27 cellular contexts compared by ENCODE assay signal in genomic region chr18:76988827-76989646, GRCh38.
A peak's percentile ranks its signal among the peaks of the same experiment; 100 is the strongest.
DNase-seq lines count a peak whose midpoint lies in the region; ATAC-seq, FAIRE-seq and TF ChIP-seq lines count a peak whose summit lies in the region.
"Had no signal": no experiment of that assay in that cellular context is flagged by ENCODE, and none has a peak within 500 bp of the region (broad histone marks: within the 10 kb centered on the region; RNA-seq: fewer than 3 reads in every experiment).

No MANE protein-coding gene starts in this region.

- H3K4me1 Mint-ChIP-seq in T-helper 2 cell treated with Interferon-gamma antibody and Interleukin-4, amounts not matched to agents 5 μg/mL and 100 μg/mL, for 36 hours (ENCODE audit: low read depth), result peaks cover 2% of the 10 kb centered on the region

- H3K4me3 ChIP-seq in right lobe of liver (no peak overlapping the region), HepG2 (replicated peaks in 1 of 3; ENCODE audit: insufficient read depth in 1 of 3, low read depth in 2 of 3, low read length in 3 of 3) (no peak overlapping the region), Peyer's patch (no peak overlapping the region)
- H3K4me3 ChIP-seq: MG63, skin epidermis had no signal

- BruUV-seq in HepG2 (replicated peaks; lab: Mats Ljungman, UMichigan), result no TSS peak

- no peak for TF ChIP-seq POLR2A in right lobe of liver (IDR thresholded peaks at IDR 0.05)
- no peak for TF ChIP-seq POLR2A in HepG2 (IDR thresholded peaks at IDR 0.05; ENCODE audit: insufficient read depth in 1 of 2, low read depth in 2 of 2, low read length in 2 of 2)
- no peak for TF ChIP-seq POLR2A in Peyer's patch (IDR thresholded peaks at IDR 0.05)

- POLR2A ChIA-PET in HepG2 (lab: Yijun Ruan, JAX), result no interaction called here

- no peak for TF ChIP-seq RAD21 in HepG2 (CRISPR knock-in tag; IDR thresholded peaks at IDR 0.05)

- no peak overlapping the region for H3K4me2 ChIP-seq in HepG2 (ENCODE audit: low read depth, low read length)

- DNase-seq in right lobe of liver, result peak in 2 of 3 donors; percentile 32 to 36
- no peak for DNase-seq in HepG2 (ENCODE audit: low spot score)
- peak in 1 of 3 donors; percentile 16 for DNase-seq in Peyer's patch
- no peak for DNase-seq in NCI-H69 (lab: John Stamatoyannopoulos, UW)
- no peak for DNase-seq in T-helper 2 cell treated with Interferon-gamma antibody and Interleukin-4, amounts not matched to agents 5 μg/mL and 100 μg/mL, for 36 hours (ENCODE audit: low spot score)
- no peak for DNase-seq in stimulated activated CD4-positive, alpha-beta T cell treated with anti-CD3 and anti-CD28 coated beads, Interleukin-2, amount 100 ng/mL, for 48 hours
- DNase-seq: activated CD4-positive, alpha-beta T cell treated with anti-CD3 and anti-CD28 coated beads, Interleukin-2, amount 50 U/mL, for 1 hour; activated T-cell treated with anti-CD3 and anti-CD28 coated beads, Interleukin-2, amount 50 U/mL, for 4 hours; CD8-positive, alpha-beta T cell; cortex of kidney; DMS79; GOT3; IMR-90; mesendoderm; MG63; NCI-H1436 treated with DMSO at 0.1 percent for 48 hours; NCI-H2171; NCI-H526; stimulated activated CD4-positive, alpha-beta T cell treated with anti-CD3 and anti-CD28 coated beads, Interleukin-4, amount 100 ng/mL, for 24 hours; SW 1271 had no signal

- CTCF ChIA-PET in HepG2 (lab: Yijun Ruan, JAX; ENCODE audit: low intra/inter-chr PET ratio, low total read pairs), result no interaction called here

- no peak overlapping the region for H2AFZ ChIP-seq in HepG2 (ENCODE audit: low read length)

- no peaks in the 10 kb centered on the region for H3K9me3 Mint-ChIP-seq in T-helper 2 cell treated with Interferon-gamma antibody and Interleukin-4, amounts not matched to agents 5 μg/mL and 100 μg/mL, for 36 hours
- H3K9me3 Mint-ChIP-seq: activated naive CD4-positive, alpha-beta T cell treated with anti-CD3 and anti-CD28 coated beads, Interleukin-2, amount 50 U/mL, for 72 hours; activated T-cell treated with anti-CD3 and anti-CD28 coated beads, Interleukin-2, amount 50 U/mL, for 4 hours; CD8-positive, alpha-beta T cell had no signal

- FAIRE-seq in HepG2 (lab: Jason Lieb, UNC), result no peak
- FAIRE-seq: frontal cortex had no signal

- no peak overlapping the region for H3K9ac ChIP-seq in HepG2 (ENCODE audit: insufficient read depth, low read depth, low read length)

- no peak overlapping the region for H3K27ac Mint-ChIP-seq in T-helper 2 cell treated with Interferon-gamma antibody and Interleukin-4, amounts not matched to agents 5 μg/mL and 100 μg/mL, for 36 hours
- H3K27ac Mint-ChIP-seq: CD8-positive, alpha-beta T cell; naive thymus-derived CD4-positive, alpha-beta T cell had no signal

- peaks cover 3% of the 10 kb centered on the region for H3K27me3 Mint-ChIP-seq in T-helper 2 cell treated with Interferon-gamma antibody and Interleukin-4, amounts not matched to agents 5 μg/mL and 100 μg/mL, for 36 hours (ENCODE audit: low read depth)

- H3K27me3 ChIP-seq in right lobe of liver, result no peaks in the 10 kb centered on the region
- H3K27me3 ChIP-seq in HepG2 (ENCODE audit: control insufficient read depth in 1 of 2, insufficient read depth in 2 of 2, low read length in 2 of 2), result no peaks in the 10 kb centered on the region; a peak in 1 of 5 replicates
- H3K27me3 ChIP-seq in Peyer's patch, result no peaks in the 10 kb centered on the region
- H3K27me3 ChIP-seq in layer of hippocampus (ENCODE audit: control insufficient read depth, insufficient read depth, low read length), result no peaks in the 10 kb centered on the region
- H3K27me3 ChIP-seq: MG63 had no signal

- H3K9me3 ChIP-seq in right lobe of liver, result no peaks in the 10 kb centered on the region
- H3K9me3 ChIP-seq in HepG2 (ENCODE audit: low read length), result no peaks in the 10 kb centered on the region
- H3K9me3 ChIP-seq in Peyer's patch, result no peaks in the 10 kb centered on the region
- H3K9me3 ChIP-seq: MG63 had no signal

- ATAC-seq in right lobe of liver (no peak), HepG2 (no peak), HG02973 (IDR thresholded peaks at IDR 0.05; ENCODE audit: unreplicated experiment) (no peak)
- ATAC-seq: activated T-cell treated with anti-CD3 and anti-CD28 coated beads, Interleukin-2, amount 50 U/mL, for 4 hours; CD8-positive, alpha-beta T cell; naive thymus-derived CD4-positive, alpha-beta T cell had no signal

- no peak for TF ChIP-seq EP300 in HepG2 (IDR thresholded peaks at IDR 0.05; ENCODE audit: low read depth in 2 of 2, low read length in 2 of 2)
- no peak for TF ChIP-seq EP300 in HepG2 (CRISPR knock-in tag; IDR thresholded peaks at IDR 0.05; ENCODE audit: borderline replicate concordance)

- 86% methylated on average over 13 of the region's 29 CpGs for WGBS in right lobe of liver (ENCODE audit: insufficient coverage, low coverage, low lambda C conversion rate, missing lambda C conversion rate)
- 84% methylated on average over 29 of the region's 29 CpGs for WGBS in HepG2 (ENCODE audit: low lambda C conversion rate)

- H3K36me3 Mint-ChIP-seq in T-helper 2 cell treated with Interferon-gamma antibody and Interleukin-4, amounts not matched to agents 5 μg/mL and 100 μg/mL, for 36 hours (ENCODE audit: low read depth), result no peaks in the 10 kb centered on the region
- H3K36me3 Mint-ChIP-seq: activated naive CD4-positive, alpha-beta T cell treated with anti-CD3 and anti-CD28 coated beads, Interleukin-2, amount 50 U/mL, for 72 hours; CD8-positive, alpha-beta T cell; naive thymus-derived CD4-positive, alpha-beta T cell had no signal

- H3K36me3 ChIP-seq in right lobe of liver (no peaks in the 10 kb centered on the region), HepG2 (replicated peaks in 1 of 2; ENCODE audit: control insufficient read depth in 1 of 2, insufficient read depth in 2 of 2, low read length in 2 of 2) (no peaks in the 10 kb centered on the region), Peyer's patch (no peaks in the 10 kb centered on the region)
- H3K36me3 ChIP-seq: MG63 had no signal

- no peak for TF ChIP-seq CTCF in right lobe of liver (IDR thresholded peaks at IDR 0.05)
- TF ChIP-seq CTCF in HepG2 (CRISPR knock-in tag; IDR thresholded peaks at IDR 0.05), result no peak
- TF ChIP-seq CTCF in Peyer's patch (IDR thresholded peaks at IDR 0.05), result no peak

- H3K27ac ChIP-seq in right lobe of liver (peak overlapping the region in 2 of 3 donors; percentile 37 to 51), HepG2 (ENCODE audit: extremely low read length, insufficient read depth, low read length) (no peak overlapping the region), Peyer's patch (peak overlapping the region in 3 of 4 donors; percentile 14 to 22 (median 20)), layer of hippocampus (ENCODE audit: low read depth, low read length) (peak overlapping the region; percentile 35)
- H3K27ac ChIP-seq: epithelial cell of prostate had no signal

- no peaks in the 10 kb centered on the region for H3K79me2 ChIP-seq in HepG2 (ENCODE audit: insufficient read depth, low read length)

- H3K4me1 ChIP-seq in right lobe of liver, result peaks cover 0 to 4% (median 0%) of the 10 kb centered on the region in 4 donors
- peaks cover 31% of the 10 kb centered on the region for H3K4me1 ChIP-seq in HepG2 (ENCODE audit: insufficient read depth, low read length)
- no peaks in the 10 kb centered on the region for H3K4me1 ChIP-seq in Peyer's patch

- intact Hi-C loops in right lobe of liver (cut with DNase I), result loop anchor here in 1 of 2 donors (5.0 to 10.0 kb wide), 2 partner anchors 67 to 184 kb away; no protein-coding TSS in a partner anchor
- intact Hi-C loops in HepG2 (cut with micrococcal nuclease; ENCODE audit: unreplicated experiment), result no loop called here

- no peak overlapping the region for H3K4me3 Mint-ChIP-seq in T-helper 2 cell treated with Interferon-gamma antibody and Interleukin-4, amounts not matched to agents 5 μg/mL and 100 μg/mL, for 36 hours
- H3K4me3 Mint-ChIP-seq: activated T-cell treated with anti-CD3 and anti-CD28 coated beads, Interleukin-2, amount 50 U/mL, for 4 hours; CD8-positive, alpha-beta T cell; naive thymus-derived CD4-positive, alpha-beta T cell had no signal

- in situ Hi-C loops in HepG2 (cut with HindIII; ENCODE audit: extremely low pct_ligation_motif_present, low pct_unique_long_range_greater_than_20kb), result loop anchor here (10.0 kb wide), 1 partner anchor 184 kb away; no protein-coding TSS in a partner anchor

- no peaks in the 10 kb centered on the region for H4K20me1 ChIP-seq in HepG2 (ENCODE audit: insufficient read depth, low read length)

TF ChIP-seq in HepG2, 621 proteins besides CTCF, POLR2A, EP300 and RAD21 (continues in another document):
- no peak for TF ChIP-seq BATF2 (CRISPR knock-in tag; IDR thresholded peaks at IDR 0.05)
- TF ChIP-seq ZNF281 (CRISPR knock-in tag; IDR thresholded peaks at IDR 0.05; ENCODE audit: borderline replicate concordance), result no peak
- TF ChIP-seq ZNF788 (CRISPR knock-in tag; IDR thresholded peaks at IDR 0.05; ENCODE audit: borderline replicate concordance), result no peak
- TF ChIP-seq ZNF160 (CRISPR knock-in tag; IDR thresholded peaks at IDR 0.05), result no peak
- no peak for TF ChIP-seq KLF16 (CRISPR knock-in tag; IDR thresholded peaks at IDR 0.05)

Comparison
In these comparisons a context has a peak if more than half of its experiments do, and no peak if none do; other contexts are left out.
1. DNase-seq: peak in right lobe of liver (2 of 3); none in HepG2 (single experiment), NCI-H69 (single experiment), T-helper 2 cell treated with Interferon-gamma antibody and Interleukin-4, amounts not matched to agents 5 μg/mL and 100 μg/mL, for 36 hours (single experiment) and stimulated activated CD4-positive, alpha-beta T cell treated with anti-CD3 and anti-CD28 coated beads, Interleukin-2, amount 100 ng/mL, for 48 hours (0 of 2).